1 cellular context compared by ENCODE assay signal in the genomic region with DNA sequence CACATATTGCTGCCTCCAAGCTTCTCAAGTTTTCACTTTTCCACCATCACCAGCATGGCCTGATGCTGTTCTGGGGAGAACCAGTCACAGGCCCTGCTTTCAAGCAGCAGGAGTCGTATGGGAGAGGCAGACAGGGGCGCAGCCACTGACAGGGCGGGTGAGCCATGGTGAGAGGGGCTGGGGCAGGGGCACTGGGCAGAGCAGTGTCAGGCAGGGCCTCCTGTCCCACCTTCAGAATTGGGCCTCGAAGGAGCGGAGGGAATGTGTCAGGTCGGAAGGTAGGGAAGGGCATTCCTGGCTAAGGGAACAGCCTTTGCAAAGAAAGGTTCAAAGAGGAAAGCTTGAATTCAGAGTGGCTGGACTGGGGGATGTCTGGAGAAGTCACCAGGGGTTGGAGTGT.
TF ChIP-seq lines count a peak whose summit lies in the region.

No MANE protein-coding gene starts in this region.

TF ChIP-seq in H1, 55 proteins besides CTCF, POLR2A, EP300 and RAD21:
- no peak for TF ChIP-seq GABPA (IDR thresholded peaks at IDR 0.05; ENCODE audit: borderline replicate concordance, insufficient read depth, low read length)
- TF ChIP-seq SIN3A (conservative IDR thresholded peaks at IDR 0.05 in 1 of 2, IDR thresholded peaks at IDR 0.05 in 1 of 2; ENCODE audit: low read depth in 1 of 2, low read length in 2 of 2) = 0 out of 4 replicates have a peak, but pooled peaks of 1 of the 2 experiments have one; percentile 2
